Comparison of ENCODE assay signal across 1 cellular context in genomic region chr5:95027775-95028174, GRCh38.
TF ChIP-seq lines count a peak whose summit lies in the region.

No MANE protein-coding gene starts in this region.

TF ChIP-seq in HepG2, 621 proteins besides CTCF, POLR2A, EP300 and RAD21 (continued from another document):
- TF ChIP-seq ZNF646 (CRISPR knock-in tag; IDR thresholded peaks at IDR 0.05): no peak
- no peak for TF ChIP-seq ZBTB40 (IDR thresholded peaks at IDR 0.05)
- no peak for TF ChIP-seq ZBTB40 (CRISPR knock-in tag; IDR thresholded peaks at IDR 0.05)
- no peak for TF ChIP-seq RXRB (CRISPR knock-in tag; IDR thresholded peaks at IDR 0.05; ENCODE audit: borderline replicate concordance)
